18 cellular contexts compared by ENCODE assay signal in the genomic region with DNA sequence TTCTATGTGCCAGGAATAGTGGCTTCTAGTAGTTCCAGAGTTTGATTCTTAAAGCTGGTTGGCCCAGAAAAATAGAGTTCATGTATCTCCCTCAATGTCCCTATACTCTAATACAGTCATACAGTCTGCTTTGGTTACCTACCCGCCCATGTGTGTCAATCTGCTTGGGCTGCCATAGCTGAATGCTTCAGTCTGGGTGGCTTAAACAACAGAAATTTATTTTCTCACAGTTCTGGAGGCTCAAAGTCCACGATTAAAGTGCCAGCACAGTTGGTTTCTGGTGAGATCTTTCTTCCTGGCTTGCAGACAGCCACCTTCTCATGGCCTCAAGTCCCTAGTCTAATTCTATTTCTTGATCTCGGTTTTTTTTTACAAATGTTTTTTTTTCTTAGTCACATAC.
"Had no signal": no experiment of that assay in that cellular context is flagged by ENCODE, and none has a peak within 500 bp of the region (broad histone marks: within the 10 kb centered on the region; RNA-seq: fewer than 3 reads in every experiment).

No MANE protein-coding gene starts in this region.

- H3K27ac ChIP-seq: coronary artery, dorsolateral prefrontal cortex, esophagus muscularis mucosa, foreskin keratinocyte, gastroesophageal sphincter, heart left ventricle, hepatocyte, left lung, lower lobe of right lung had no signal

- H3K36me3 Mint-ChIP-seq: mesothelial cell of epicardium, naive B cell had no signal

- ATAC-seq: foreskin keratinocyte, gastroesophageal sphincter, heart left ventricle, left cardiac atrium, left lung, left ventricle myocardium superior, lower lobe of right lung, mucosa of descending colon had no signal

- H3K4me2 ChIP-seq: hepatocyte had no signal

- H3K79me2 ChIP-seq: hepatocyte had no signal

- H3K4me3 ChIP-seq: coronary artery, dorsolateral prefrontal cortex, esophagus muscularis mucosa, gastroesophageal sphincter, heart left ventricle, hepatocyte, left lung, lower lobe of right lung, mucosa of descending colon had no signal

- H2AFZ ChIP-seq: hepatocyte had no signal

- H3K4me1 ChIP-seq: esophagus muscularis mucosa, foreskin keratinocyte, gastroesophageal sphincter, heart left ventricle, left lung, lower lobe of right lung had no signal

- H3K4me1 Mint-ChIP-seq: naive B cell had no signal

- H3K27me3 ChIP-seq: esophagus muscularis mucosa, foreskin keratinocyte, gastroesophageal sphincter, heart left ventricle, hepatocyte, left lung had no signal

- H3K36me3 ChIP-seq: esophagus muscularis mucosa, gastroesophageal sphincter, heart left ventricle, left lung, lower lobe of right lung had no signal

- H3K27ac Mint-ChIP-seq: mesothelial cell of epicardium, naive B cell had no signal

- DNase-seq: dermis blood vessel endothelial cell; dorsolateral prefrontal cortex; effector CD4-positive, alpha-beta T cell; foreskin keratinocyte; heart left ventricle; hypothalamus; left cardiac atrium; left lung; left ventricle myocardium superior; lower lobe of right lung; mesenchymal stem cell; mucosa of descending colon; naive B cell had no signal

- H3K4me3 Mint-ChIP-seq: mesothelial cell of epicardium, naive B cell had no signal

- H3K27me3 Mint-ChIP-seq: naive B cell had no signal

- H3K9me3 ChIP-seq: esophagus muscularis mucosa, gastroesophageal sphincter, heart left ventricle, left lung, lower lobe of right lung, mucosa of descending colon had no signal
